8 cellular contexts compared by ENCODE assay signal in the genomic region with DNA sequence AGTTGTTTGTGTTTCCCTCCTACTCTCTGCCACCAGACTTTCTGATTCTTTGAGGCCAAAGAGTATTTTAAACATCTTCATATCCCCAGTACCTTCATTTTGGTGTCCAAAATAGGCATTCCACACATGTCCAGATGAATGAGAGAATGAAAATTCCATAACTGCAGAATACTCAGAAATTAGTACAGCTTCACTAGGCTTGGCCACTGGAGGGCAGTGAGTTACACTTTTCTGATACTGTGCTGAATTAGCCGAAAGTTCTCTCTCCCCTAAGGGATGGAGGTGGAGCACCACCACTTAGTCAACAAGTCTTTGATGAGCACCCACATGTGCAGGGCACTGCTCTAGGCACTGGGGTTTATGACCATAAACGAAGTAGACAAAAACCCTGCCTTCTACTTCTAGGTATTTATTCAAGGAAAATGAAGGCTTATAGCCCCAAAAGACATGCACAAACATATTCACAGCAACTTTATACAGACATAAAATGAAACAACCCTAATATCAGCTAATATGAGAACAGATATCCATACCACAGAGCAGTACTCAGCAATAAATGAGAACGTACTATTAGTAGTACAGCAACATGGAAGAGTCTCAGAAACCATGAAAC. TPM values are rescaled to one million over a fixed set of nuclear protein-coding genes. Genes with fewer than 3 reads are reported as not detected.
DNase-seq lines count a peak whose midpoint lies in the region; ATAC-seq, FAIRE-seq and TF ChIP-seq lines count a peak whose summit lies in the region.

No MANE protein-coding gene starts in this region.

- peak; percentile 82 for TF ChIP-seq CTCF in chondrocyte (IDR thresholded peaks at IDR 0.05)

- peaks cover 15% of the 10 kb centered on the region for H3K4me1 Mint-ChIP-seq in chondrocyte (ENCODE audit: low read depth)

- no peaks in the 10 kb centered on the region for H3K27me3 Mint-ChIP-seq in chondrocyte (ENCODE audit: low read depth)

- peaks cover 7% of the 10 kb centered on the region for H3K36me3 Mint-ChIP-seq in chondrocyte (ENCODE audit: low read depth)

- H3K27ac Mint-ChIP-seq in chondrocyte (ENCODE audit: unreplicated experiment), result no peak overlapping the region

- no peaks in the 10 kb centered on the region for H3K9me3 Mint-ChIP-seq in chondrocyte (ENCODE audit: low read depth)

- peak; percentile 25 for DNase-seq in 8988T
- peak; percentile 9 for DNase-seq in NCI-H446 treated with DMSO at 0.1 percent for 48 hours (lab: John Stamatoyannopoulos, UW)
- no peak for DNase-seq in chondrocyte (ENCODE audit: low spot score)
- peak; percentile 45 for DNase-seq in midbrain (lab: John Stamatoyannopoulos, UW)
- no peak for DNase-seq in HK-2 (ENCODE audit: unreplicated experiment)

- FAIRE-seq in G401.6 (lab: Jason Lieb, UNC), result peak; percentile 41

- no peak overlapping the region for H3K4me3 Mint-ChIP-seq in chondrocyte (ENCODE audit: unreplicated experiment)

- no peak for ATAC-seq in GM21515 (IDR thresholded peaks at IDR 0.05; ENCODE audit: unreplicated experiment)
- no peak for ATAC-seq in GM18511 (IDR thresholded peaks at IDR 0.05; ENCODE audit: unreplicated experiment)

RNA-seq across cellular contexts. Expression of a gene that starts 46.1 kb away (rescaled TPM):
- total RNA-seq in chondrocyte, result 1.8 to 4.5 TPM (median 4.0 TPM) in 3 replicates

RNA-seq across cellular contexts. Expression of a gene that starts 46.4 kb away (rescaled TPM):
- 10.9 to 11.5 TPM (median 10.9 TPM) in 3 replicates for total RNA-seq in chondrocyte

RNA-seq across cellular contexts. Expression of a gene that starts 49.8 kb away (rescaled TPM):
- total RNA-seq in chondrocyte, result 18.6 to 21.4 TPM (median 19.5 TPM) in 3 replicates

Comparison
In these comparisons a context has a peak if more than half of its experiments do, and no peak if none do; other contexts are left out.
1. DNase-seq: peak in 8988T (single experiment), NCI-H446 treated with DMSO at 0.1 percent for 48 hours (single experiment) and midbrain (single experiment); none in chondrocyte (single experiment) and HK-2 (single experiment).